ENCODE assay signal across 14 cellular contexts in the genomic region with DNA sequence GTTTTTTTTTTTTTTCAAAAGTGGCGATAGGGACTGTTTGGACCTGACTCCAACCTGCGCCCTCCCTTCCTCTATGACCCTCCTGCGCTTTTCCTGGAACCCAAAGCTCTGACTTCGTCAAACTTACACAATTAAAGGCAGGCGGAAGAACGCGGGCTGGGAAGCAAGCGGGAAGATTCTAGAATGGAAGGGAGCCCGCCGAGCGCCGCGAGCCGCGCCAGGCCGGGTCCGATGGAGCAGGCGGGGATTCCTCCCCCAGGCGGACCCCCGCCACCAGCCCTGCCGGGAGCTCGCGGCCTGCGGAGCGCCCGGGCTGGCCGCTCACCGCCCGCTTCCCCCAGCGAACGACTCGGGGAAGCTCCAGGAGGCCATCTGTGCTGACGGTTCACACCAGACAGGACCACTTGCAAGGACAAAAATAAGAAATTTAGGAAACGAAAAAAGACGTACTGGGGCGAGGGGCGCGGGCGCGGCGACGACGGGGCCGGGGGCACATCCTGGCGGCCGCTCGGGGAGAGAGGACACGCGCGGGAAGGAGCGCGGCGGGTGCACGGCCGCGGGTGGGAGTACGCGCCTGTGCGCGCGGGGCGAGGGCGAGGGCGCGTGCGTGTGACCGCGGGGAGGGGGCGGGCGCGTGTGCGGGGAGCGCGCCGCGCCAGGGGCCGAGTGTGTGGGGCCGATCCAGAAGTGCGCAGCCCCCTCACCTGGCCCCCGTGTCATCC. TPM values are rescaled to one million over a fixed set of nuclear protein-coding genes. Genes with fewer than 3 reads are reported as not detected.
DNase-seq lines count a peak whose midpoint lies in the region; ATAC-seq and TF ChIP-seq lines count a peak whose summit lies in the region.
"Had no signal": no experiment of that assay in that cellular context is flagged by ENCODE, and none has a peak within 500 bp of the region (broad histone marks: within the 10 kb centered on the region; RNA-seq: fewer than 3 reads in every experiment).

No MANE protein-coding gene starts in this region.

- H3K27ac ChIP-seq in osteoblast (ENCODE audit: low read depth, low read length) = no peak overlapping the region

- no peak overlapping the region for H2AFZ ChIP-seq in osteoblast (ENCODE audit: low read length)

- CTCF ChIA-PET in activated CD4-positive, alpha-beta memory T cell treated with anti-CD3 and anti-CD28 coated beads for 36 hours (lab: Charles Lee) = no interaction called here

- peaks cover 54% of the 10 kb centered on the region for H3K27me3 Mint-ChIP-seq in activated CD4-positive, alpha-beta memory T cell treated with anti-CD3 and anti-CD28 coated beads for 36 hours

- H3K27me3 ChIP-seq in HAP-1 (ENCODE audit: low read depth) = no peaks in the 10 kb centered on the region
- peaks cover 74% of the 10 kb centered on the region for H3K27me3 ChIP-seq in osteoblast (ENCODE audit: insufficient read depth, low read length)

- peaks cover 4% of the 10 kb centered on the region for H3K36me3 Mint-ChIP-seq in activated CD4-positive, alpha-beta memory T cell treated with anti-CD3 and anti-CD28 coated beads for 36 hours

- in situ Hi-C loops in HAP-1 (cut with MboI; ENCODE audit: low sequenced_read_pairs) = no loop called here

- H3K9me3 ChIP-seq in HAP-1 (no peaks in the 10 kb centered on the region; the same call in 1 of the 2 replicates), osteoblast (ENCODE audit: low read depth, low read length) (peaks cover 2% of the 10 kb centered on the region)

- no peak overlapping the region for H3K4me2 ChIP-seq in osteoblast (ENCODE audit: insufficient read depth, low read length)

- peaks cover 5% of the 10 kb centered on the region; the same call in 1 of the 2 replicates for H3K4me1 ChIP-seq in HAP-1
- H3K4me1 ChIP-seq in osteoblast (ENCODE audit: insufficient read depth, low read length) = no peaks in the 10 kb centered on the region

- intact Hi-C loops in activated CD4-positive, alpha-beta memory T cell treated with anti-CD3 and anti-CD28 coated beads for 36 hours (cut with micrococcal nuclease) = no loop called here

- H3K27ac Mint-ChIP-seq in activated CD4-positive, alpha-beta memory T cell treated with anti-CD3 and anti-CD28 coated beads for 36 hours = peak overlapping the region; percentile 28

- no peak for TF ChIP-seq CTCF in osteoblast (IDR thresholded peaks at IDR 0.05; ENCODE audit: extremely low read depth, low read depth, low read length)

- DNase-seq in HAP-1 (ENCODE audit: low spot score in 2 of 2) (no peak), foreskin melanocyte (peak; percentile 16), osteoblast (ENCODE audit: insufficient read length, low spot score, missing footprints) (peak; percentile 88), GOT3 (lab: John Stamatoyannopoulos, UW) (no peak), NCI-H2227 treated with DMSO at 0.1 percent for 48 hours (lab: John Stamatoyannopoulos, UW) (no peak)
- DNase-seq in activated CD4-positive, alpha-beta memory T cell treated with anti-CD3 and anti-CD28 coated beads for 36 hours = no peak
- no peak for DNase-seq in activated CD4-positive, alpha-beta T cell treated with anti-CD3 and anti-CD28 coated beads, Interleukin-2, amount 50 U/mL, for 1 hour
- DNase-seq: DMS153, NCI-H187 treated with DMSO at 0.1 percent for 48 hours had no signal

- H3K4me1 Mint-ChIP-seq in activated CD4-positive, alpha-beta memory T cell treated with anti-CD3 and anti-CD28 coated beads for 36 hours (ENCODE audit: low read depth) = peaks cover 11% of the 10 kb centered on the region

- H3K4me3 Mint-ChIP-seq in activated CD4-positive, alpha-beta memory T cell treated with anti-CD3 and anti-CD28 coated beads for 36 hours = no peak overlapping the region

- H3K9me3 Mint-ChIP-seq in activated CD4-positive, alpha-beta memory T cell treated with anti-CD3 and anti-CD28 coated beads for 36 hours = no peaks in the 10 kb centered on the region

- H3K4me3 ChIP-seq in HAP-1 (peak overlapping the region; percentile 17), osteoblast (ENCODE audit: insufficient read depth, low read length) (no peak overlapping the region)
- H3K4me3 ChIP-seq: K562, lung had no signal

- H3K79me2 ChIP-seq in osteoblast (ENCODE audit: insufficient read depth, low read length) = no peaks in the 10 kb centered on the region

- POLR2A ChIA-PET in activated CD4-positive, alpha-beta memory T cell treated with anti-CD3 and anti-CD28 coated beads for 36 hours (lab: Charles Lee) = no interaction called here

- no peaks in the 10 kb centered on the region for H4K20me1 ChIP-seq in osteoblast (ENCODE audit: insufficient read depth, low read length)

- H3K36me3 ChIP-seq in HAP-1 (replicated peaks) (no peaks in the 10 kb centered on the region; the same call in 1 of the 2 replicates), osteoblast (ENCODE audit: insufficient read depth, low read length) (no peaks in the 10 kb centered on the region)

- ATAC-seq in GM21529 (IDR thresholded peaks at IDR 0.05; ENCODE audit: unreplicated experiment) = no peak
- ATAC-seq: activated CD4-positive, CD25-positive, alpha-beta regulatory T cell treated with anti-CD3 and anti-CD28 coated beads, Interleukin-2, amount 50 U/mL, for 24 hours; K562 had no signal

RNA-seq across cellular contexts. Expression of a gene that starts 1.1 kb away (rescaled TPM):
- not detected for total RNA-seq in activated CD4-positive, alpha-beta memory T cell treated with anti-CD3 and anti-CD28 coated beads for 36 hours
- not detected in 2 replicates for total RNA-seq in osteoblast
- total RNA-seq: K562, RPMI7951 had no signal

Comparison
In these comparisons a context has a peak if more than half of its experiments do, and no peak if none do; other contexts are left out.
1. DNase-seq: peak in foreskin melanocyte (single experiment) and osteoblast (single experiment); none in HAP-1 (0 of 2), activated CD4-positive, alpha-beta memory T cell treated with anti-CD3 and anti-CD28 coated beads for 36 hours (single experiment), GOT3 (single experiment), NCI-H2227 treated with DMSO at 0.1 percent for 48 hours (single experiment) and activated CD4-positive, alpha-beta T cell treated with anti-CD3 and anti-CD28 coated beads, Interleukin-2, amount 50 U/mL, for 1 hour (single experiment).